1 cellular context compared by ENCODE assay signal in genomic region chr22:39519681-39520053, GRCh38.
A peak's percentile ranks its signal among the peaks of the same experiment; 100 is the strongest.
TF ChIP-seq lines count a peak whose summit lies in the region.

No MANE protein-coding gene starts in this region.

TF ChIP-seq in HEK293, 187 proteins besides CTCF, POLR2A, EP300 and RAD21 (continued from another document):
- TF ChIP-seq, protein P1, sequence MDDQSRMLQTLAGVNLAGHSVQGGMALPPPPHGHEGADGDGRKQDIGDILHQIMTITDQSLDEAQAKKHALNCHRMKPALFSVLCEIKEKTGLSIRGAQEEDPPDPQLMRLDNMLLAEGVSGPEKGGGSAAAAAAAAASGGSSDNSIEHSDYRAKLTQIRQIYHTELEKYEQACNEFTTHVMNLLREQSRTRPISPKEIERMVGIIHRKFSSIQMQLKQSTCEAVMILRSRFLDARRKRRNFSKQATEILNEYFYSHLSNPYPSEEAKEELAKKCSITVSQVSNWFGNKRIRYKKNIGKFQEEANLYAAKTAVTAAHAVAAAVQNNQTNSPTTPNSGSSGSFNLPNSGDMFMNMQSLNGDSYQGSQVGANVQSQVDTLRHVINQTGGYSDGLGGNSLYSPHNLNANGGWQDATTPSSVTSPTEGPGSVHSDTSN (CRISPR knock-in tag; IDR thresholded peaks at IDR 0.05) = peak; percentile 37; the same call in 1 of the 2 replicates
- TF ChIP-seq ZNF2 (tag by site-specific recombination; IDR thresholded peaks at IDR 0.05) = peak; percentile 84
TF ChIP-seq in HEK293: peak in this region for 24.
